Comparison of ENCODE assay signal across 9 cellular contexts in genomic region chr6:132391391-132392291, GRCh38. TPM values are rescaled to one million over a fixed set of nuclear protein-coding genes. Genes with fewer than 3 reads are reported as not detected.
DNase-seq lines count a peak whose midpoint lies in the region; ATAC-seq, FAIRE-seq and TF ChIP-seq lines count a peak whose summit lies in the region.
"Had no signal": no experiment of that assay in that cellular context is flagged by ENCODE, and none has a peak within 500 bp of the region (broad histone marks: within the 10 kb centered on the region; RNA-seq: fewer than 3 reads in every experiment).

No MANE protein-coding gene starts in this region.

- peaks cover 15% of the 10 kb centered on the region for H3K9me3 Mint-ChIP-seq in astrocyte (ENCODE audit: unreplicated experiment)

- H3K4me3 Mint-ChIP-seq in astrocyte (ENCODE audit: unreplicated experiment), result no peak overlapping the region
- H3K4me3 Mint-ChIP-seq: activated naive CD4-positive, alpha-beta T cell treated with anti-CD3 and anti-CD28 coated beads for 36 hours had no signal

- peaks cover 17% of the 10 kb centered on the region for H3K4me1 ChIP-seq in astrocyte (ENCODE audit: insufficient read depth, low read length)

- DNase-seq in GM19239 (ENCODE audit: insufficient read length, low spot score) (no peak), astrocyte (ENCODE audit: low read depth) (peak; percentile 96), left ventricle myocardium superior (peak; percentile 28), sciatic nerve (ENCODE audit: low spot score) (no peak)
- DNase-seq in activated CD8-positive, alpha-beta memory T cell treated with anti-CD3 and anti-CD28 coated beads, Interleukin-2, amount 50 U/mL, for 4 hours, result no peak
- no peak for DNase-seq in activated naive CD4-positive, alpha-beta T cell treated with anti-CD3 and anti-CD28 coated beads, Interleukin-2, amount 50 U/mL, for 16 hours
- DNase-seq: activated naive CD4-positive, alpha-beta T cell treated with anti-CD3 and anti-CD28 coated beads for 36 hours had no signal

- peaks cover 16% of the 10 kb centered on the region for H3K4me1 Mint-ChIP-seq in astrocyte (ENCODE audit: low read depth, unreplicated experiment)

- H3K36me3 Mint-ChIP-seq in astrocyte (ENCODE audit: low read depth, unreplicated experiment), result no peaks in the 10 kb centered on the region

- no peaks in the 10 kb centered on the region for H3K27me3 Mint-ChIP-seq in astrocyte (ENCODE audit: low read depth, unreplicated experiment)

- intact Hi-C loops in left ventricle myocardium superior (cut with micrococcal nuclease) (no loop called here), sciatic nerve (cut with DNase I) (no loop called here)

- no peaks in the 10 kb centered on the region for H3K9me3 ChIP-seq in astrocyte (ENCODE audit: insufficient read depth, low read depth, low read length)

- ATAC-seq in left ventricle myocardium superior (peak; percentile 95), sciatic nerve (peak; percentile 48), GM19328 (IDR thresholded peaks at IDR 0.05; ENCODE audit: unreplicated experiment) (no peak), HG03439 (IDR thresholded peaks at IDR 0.05; ENCODE audit: unreplicated experiment) (no peak)

- no peaks in the 10 kb centered on the region for H3K36me3 ChIP-seq in astrocyte (ENCODE audit: insufficient read depth, low read length)

- FAIRE-seq in GM19239 (lab: Jason Lieb, UNC), result peak; percentile 11
- FAIRE-seq in astrocyte (lab: Jason Lieb, UNC), result peak; percentile 84

- H3K27ac Mint-ChIP-seq in astrocyte (ENCODE audit: unreplicated experiment), result peak overlapping the region; percentile 55
- H3K27ac Mint-ChIP-seq: activated naive CD4-positive, alpha-beta T cell treated with anti-CD3 and anti-CD28 coated beads for 36 hours had no signal

- no peaks in the 10 kb centered on the region for H4K20me1 ChIP-seq in astrocyte (ENCODE audit: insufficient read depth, low read length)

- H3K4me3 ChIP-seq in astrocyte (ENCODE audit: insufficient read depth, low read depth, low read length), result peak overlapping the region; percentile 34

- H3K9ac ChIP-seq in astrocyte (ENCODE audit: low read length), result peak overlapping the region; percentile 46

- peak overlapping the region; percentile 66 for H2AFZ ChIP-seq in astrocyte (ENCODE audit: low read depth, low read length)

- TF ChIP-seq CTCF in astrocyte (IDR thresholded peaks at IDR 0.05; ENCODE audit: insufficient read depth, low read depth, low read length), result no peak

- H3K27ac ChIP-seq in astrocyte (ENCODE audit: low read depth, low read length), result peak overlapping the region; percentile 60

- H3K27me3 ChIP-seq in astrocyte (ENCODE audit: insufficient read depth, low read length), result no peaks in the 10 kb centered on the region

- peaks cover 8% of the 10 kb centered on the region for H3K79me2 ChIP-seq in astrocyte (ENCODE audit: insufficient read depth, low read length)

- H3K4me2 ChIP-seq in astrocyte (ENCODE audit: low read length), result peak overlapping the region; percentile 77

RNA-seq across cellular contexts. Expression of gene MOXD1, which starts 9.6 kb away (rescaled TPM):
- total RNA-seq in astrocyte (3.5 and 4.8 TPM in 2 replicates), left ventricle myocardium superior (3.5 TPM), sciatic nerve (14.2 TPM)
- total RNA-seq: activated naive CD4-positive, alpha-beta T cell treated with anti-CD3 and anti-CD28 coated beads for 36 hours had no signal

Comparison
In these comparisons a context has a peak if more than half of its experiments do, and no peak if none do; other contexts are left out.
1. DNase-seq: peak in astrocyte (single experiment) and left ventricle myocardium superior (single experiment); none in GM19239 (single experiment), sciatic nerve (single experiment), activated CD8-positive, alpha-beta memory T cell treated with anti-CD3 and anti-CD28 coated beads, Interleukin-2, amount 50 U/mL, for 4 hours (single experiment) and activated naive CD4-positive, alpha-beta T cell treated with anti-CD3 and anti-CD28 coated beads, Interleukin-2, amount 50 U/mL, for 16 hours (single experiment).
2. ATAC-seq: peak in left ventricle myocardium superior (single experiment) and sciatic nerve (single experiment); none in GM19328 (single experiment) and HG03439 (single experiment).